In the genomic region with DNA sequence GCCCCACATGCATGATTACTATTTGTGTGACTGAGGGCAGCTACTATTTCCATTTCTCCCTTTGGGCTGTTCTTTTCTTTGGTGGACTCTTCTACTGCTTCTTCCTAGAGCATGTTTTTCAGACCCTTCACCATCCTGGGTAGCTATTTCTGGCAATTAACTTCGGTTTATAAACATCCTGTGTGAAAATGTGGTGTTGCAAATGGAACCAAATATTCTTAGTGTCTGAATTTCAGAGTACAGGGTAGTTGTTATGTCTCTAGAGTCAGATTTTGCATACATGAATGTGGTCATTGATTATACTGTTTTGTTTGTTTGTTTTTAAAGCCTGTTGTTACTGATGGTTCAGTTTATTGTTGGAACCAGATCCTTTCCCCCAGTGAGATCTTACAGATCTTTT, we compare ENCODE assay signal across 32 cellular contexts. TPM values are rescaled to one million over a fixed set of nuclear protein-coding genes. Genes with fewer than 3 reads are reported as not detected.
"Had no signal": no experiment of that assay in that cellular context is flagged by ENCODE, and none has a peak within 500 bp of the region (broad histone marks: within the 10 kb centered on the region; RNA-seq: fewer than 3 reads in every experiment).

No MANE protein-coding gene starts in this region.

- H3K4me3 ChIP-seq: esophagus squamous epithelium, left ventricle myocardium inferior, neural progenitor cell, right atrium auricular region, suprapubic skin, tibial artery had no signal

- ATAC-seq: activated CD8-positive, alpha-beta T cell treated with anti-CD3 and anti-CD28 coated beads for 36 hours had no signal

- H3K4me1 ChIP-seq: esophagus squamous epithelium, left ventricle myocardium inferior, right atrium auricular region, suprapubic skin, tibial artery had no signal

- H3K36me3 Mint-ChIP-seq: activated naive CD8-positive, alpha-beta T cell; mesothelial cell of epicardium; naive B cell; neural progenitor cell had no signal

- H3K9me3 Mint-ChIP-seq: activated B cell treated with CpG ODN at 0.5 μM for 24 hours; activated CD8-positive, alpha-beta T cell treated with anti-CD3 and anti-CD28 coated beads for 36 hours; mesothelial cell of epicardium; naive B cell; neural progenitor cell; T-helper 2 cell treated with Interferon-gamma antibody and Interleukin-4, amounts not matched to agents 5 μg/mL and 100 μg/mL, for 36 hours had no signal

- H3K9ac ChIP-seq: neural progenitor cell had no signal

- H3K27ac Mint-ChIP-seq: activated B cell treated with CpG ODN at 0.5 μM for 24 hours; activated CD8-positive, alpha-beta T cell treated with anti-CD3 and anti-CD28 coated beads for 36 hours; activated naive CD8-positive, alpha-beta T cell; mesothelial cell of epicardium; neural progenitor cell; T-helper 2 cell treated with Interferon-gamma antibody and Interleukin-4, amounts not matched to agents 5 μg/mL and 100 μg/mL, for 36 hours had no signal

- H3K27ac ChIP-seq: esophagus squamous epithelium, left ventricle myocardium inferior, neural progenitor cell, right atrium auricular region, suprapubic skin, tibial artery had no signal

- H3K9me3 ChIP-seq: esophagus squamous epithelium, left ventricle myocardium inferior, right atrium auricular region, suprapubic skin, tibial artery had no signal

- H2AFZ ChIP-seq: neural progenitor cell had no signal

- FAIRE-seq: bronchial epithelial cell, colon, endometrium had no signal

- H3K4me3 Mint-ChIP-seq: activated B cell treated with CpG ODN at 0.5 μM for 24 hours; activated CD8-positive, alpha-beta T cell treated with anti-CD3 and anti-CD28 coated beads for 36 hours; activated naive CD8-positive, alpha-beta T cell; mesothelial cell of epicardium; naive B cell; neural progenitor cell; T-helper 2 cell treated with Interferon-gamma antibody and Interleukin-4, amounts not matched to agents 5 μg/mL and 100 μg/mL, for 36 hours had no signal

- H3K36me3 ChIP-seq: esophagus squamous epithelium, left ventricle myocardium inferior, neural progenitor cell, right atrium auricular region, suprapubic skin, tibial artery had no signal

- H3K4me1 Mint-ChIP-seq: activated B cell treated with CpG ODN at 0.5 μM for 24 hours, mesothelial cell of epicardium had no signal

- DNase-seq: activated B cell treated with CpG ODN at 0.5 μM for 24 hours; activated CD4-positive, alpha-beta T cell treated with anti-CD3 and anti-CD28 coated beads, Interleukin-2, amount 50 U/mL, for 1 hour; activated CD8-positive, alpha-beta T cell treated with anti-CD3 and anti-CD28 coated beads for 36 hours; activated effector memory CD4-positive, alpha-beta T cell treated with Interleukin-2 at 50 U/mL for 16 hours; activated naive CD4-positive, alpha-beta T cell treated with Interleukin-2 at 50 U/mL for 16 hours; activated T-cell treated with anti-CD3 and anti-CD28 coated beads for 4 hours; anterior cingulate cortex; dermis blood vessel endothelial cell; effector CD4-positive, alpha-beta T cell; esophagus squamous epithelium; foreskin melanocyte; glutamatergic neuron; islet precursor cell; left ventricle myocardium inferior; naive B cell; stimulated activated CD4-positive, alpha-beta T cell treated with anti-CD3 and anti-CD28 coated beads, Interleukin-15, amount 100 ng/mL, for 24 hours; stimulated activated CD4-positive, alpha-beta T cell treated with anti-CD3 and anti-CD28 coated beads, Interleukin-2, amount 100 ng/mL, for 24 hours; stimulated activated naive CD4-positive, alpha-beta T cell; tibial artery had no signal

- H3K27me3 ChIP-seq: neural progenitor cell, right atrium auricular region, suprapubic skin, tibial artery had no signal

- H3K4me2 ChIP-seq: neural progenitor cell had no signal

RNA-seq across cellular contexts. Expression of gene PROKR2, which starts 49.7 kb away (rescaled TPM):
- total RNA-seq: activated B cell treated with CpG ODN at 0.5 μM for 24 hours; activated CD8-positive, alpha-beta T cell treated with anti-CD3 and anti-CD28 coated beads for 36 hours; bronchial epithelial cell; dermis blood vessel endothelial cell; esophagus squamous epithelium; left ventricle myocardium inferior; omental fat pad; pulmonary artery endothelial cell; right atrium auricular region; suprapubic skin; urinary bladder had no signal
- polyA plus RNA-seq: adipose tissue, urinary bladder had no signal
